ENCODE assay signal across 16 cellular contexts in genomic region chr17:56424005-56424404, GRCh38.
DNase-seq lines count a peak whose midpoint lies in the region; ATAC-seq, FAIRE-seq and TF ChIP-seq lines count a peak whose summit lies in the region.
"Had no signal": no experiment of that assay in that cellular context is flagged by ENCODE, and none has a peak within 500 bp of the region (broad histone marks: within the 10 kb centered on the region; RNA-seq: fewer than 3 reads in every experiment).

No MANE protein-coding gene starts in this region.

- POLR2A ChIA-PET in activated CD8-positive, alpha-beta T cell treated with anti-CD3 and anti-CD28 coated beads for 36 hours (lab: Charles Lee), result no interaction called here
- POLR2A ChIA-PET in activated CD8-positive, alpha-beta T cell treated with anti-CD3 and anti-CD28 coated beads, Interleukin-2, amount 10 ng/mL, durations not matched to agents 7 days and 5 days (lab: Charles Lee), result no interaction called here

- no peak overlapping the region for H3K9ac ChIP-seq in BLaER1

- ATAC-seq in activated CD8-positive, alpha-beta T cell treated with anti-CD3 and anti-CD28 coated beads for 36 hours, result peak; percentile 34
- no peak for ATAC-seq in activated CD8-positive, alpha-beta T cell treated with anti-CD3 and anti-CD28 coated beads, Interleukin-2, amount 10 ng/mL, durations not matched to agents 7 days and 5 days
- peak; percentile 36 for ATAC-seq in stimulated activated naive CD8-positive, alpha-beta T cell treated with anti-CD3 and anti-CD28 coated beads, Interleukin-15, amount 100 ng/mL, for 72 hours
- ATAC-seq in GM18867 (IDR thresholded peaks at IDR 0.05; ENCODE audit: unreplicated experiment), result no peak

- no peak overlapping the region for H3K4me3 ChIP-seq in BLaER1

- H3K4me1 Mint-ChIP-seq in activated CD8-positive, alpha-beta T cell treated with anti-CD3 and anti-CD28 coated beads for 36 hours (ENCODE audit: low read depth), result peaks cover 17% of the 10 kb centered on the region
- peaks cover 8% of the 10 kb centered on the region for H3K4me1 Mint-ChIP-seq in activated CD8-positive, alpha-beta T cell treated with anti-CD3 and anti-CD28 coated beads, Interleukin-2, amount 10 ng/mL, durations not matched to agents 7 days and 5 days (ENCODE audit: low read depth)
- H3K4me1 Mint-ChIP-seq in stimulated activated naive CD8-positive, alpha-beta T cell treated with anti-CD3 and anti-CD28 coated beads, Interleukin-15, amount 100 ng/mL, for 72 hours, result peaks cover 25% of the 10 kb centered on the region

- no peak for DNase-seq in activated CD8-positive, alpha-beta T cell treated with anti-CD3 and anti-CD28 coated beads for 36 hours
- no peak for DNase-seq in activated CD8-positive, alpha-beta T cell treated with anti-CD3 and anti-CD28 coated beads, Interleukin-2, amount 10 ng/mL, durations not matched to agents 7 days and 5 days
- no peak for DNase-seq in GM12892 (ENCODE audit: insufficient read length)
- DNase-seq in stimulated activated naive CD8-positive, alpha-beta T cell treated with anti-CD3 and anti-CD28 coated beads, Interleukin-15, amount 100 ng/mL, for 72 hours, result no peak
- DNase-seq: BE2C; Caco-2; CD4-positive, alpha-beta T cell; H9 had no signal

- H4K20me1 ChIP-seq in BLaER1, result no peaks in the 10 kb centered on the region

- no peaks in the 10 kb centered on the region for H3K36me3 Mint-ChIP-seq in activated CD8-positive, alpha-beta T cell treated with anti-CD3 and anti-CD28 coated beads for 36 hours (ENCODE audit: low read depth)
- no peaks in the 10 kb centered on the region for H3K36me3 Mint-ChIP-seq in activated CD8-positive, alpha-beta T cell treated with anti-CD3 and anti-CD28 coated beads, Interleukin-2, amount 10 ng/mL, durations not matched to agents 7 days and 5 days (ENCODE audit: low read depth)

- H3K27ac Mint-ChIP-seq in activated CD8-positive, alpha-beta T cell treated with anti-CD3 and anti-CD28 coated beads for 36 hours, result no peak overlapping the region
- no peak overlapping the region for H3K27ac Mint-ChIP-seq in activated CD8-positive, alpha-beta T cell treated with anti-CD3 and anti-CD28 coated beads, Interleukin-2, amount 10 ng/mL, durations not matched to agents 7 days and 5 days
- H3K27ac Mint-ChIP-seq in stimulated activated naive CD8-positive, alpha-beta T cell treated with anti-CD3 and anti-CD28 coated beads, Interleukin-15, amount 100 ng/mL, for 72 hours, result peak overlapping the region in 1 of 2 donors; percentile 62
- H3K27ac Mint-ChIP-seq: CD4-positive, alpha-beta T cell; H9 had no signal

- H3K36me3 ChIP-seq in BLaER1, result no peaks in the 10 kb centered on the region
- H3K36me3 ChIP-seq: BE2C had no signal

- intact Hi-C loops in activated CD8-positive, alpha-beta T cell treated with anti-CD3 and anti-CD28 coated beads for 36 hours (cut with micrococcal nuclease), result no loop called here

- H3K27me3 Mint-ChIP-seq in activated CD8-positive, alpha-beta T cell treated with anti-CD3 and anti-CD28 coated beads for 36 hours, result peaks cover 9% of the 10 kb centered on the region
- no peaks in the 10 kb centered on the region for H3K27me3 Mint-ChIP-seq in activated CD8-positive, alpha-beta T cell treated with anti-CD3 and anti-CD28 coated beads, Interleukin-2, amount 10 ng/mL, durations not matched to agents 7 days and 5 days (ENCODE audit: low read depth)
- H3K27me3 Mint-ChIP-seq in stimulated activated naive CD8-positive, alpha-beta T cell treated with anti-CD3 and anti-CD28 coated beads, Interleukin-15, amount 100 ng/mL, for 72 hours, result no peaks in the 10 kb centered on the region
- H3K27me3 Mint-ChIP-seq: CD4-positive, alpha-beta T cell had no signal

- H3K4me2 ChIP-seq in BLaER1, result peak overlapping the region; percentile 50; the same call in 1 of the 2 replicates

- no peaks in the 10 kb centered on the region for H3K9me3 ChIP-seq in BLaER1
- H3K9me3 ChIP-seq: BE2C, Caco-2 had no signal

- H3K27me3 ChIP-seq in BLaER1, result no peaks in the 10 kb centered on the region
- H3K27me3 ChIP-seq: BE2C had no signal

- TF ChIP-seq CTCF in activated CD8-positive, alpha-beta T cell treated with anti-CD3 and anti-CD28 coated beads for 36 hours (IDR thresholded peaks at IDR 0.05), result no peak

- H3K4me1 ChIP-seq in BLaER1, result peaks cover 50% of the 10 kb centered on the region
- H3K4me1 ChIP-seq: BE2C, Caco-2 had no signal

- no peak overlapping the region for H3K27ac ChIP-seq in BLaER1
- H3K27ac ChIP-seq: C4-2B, HL-60 had no signal

- CTCF ChIA-PET in activated CD8-positive, alpha-beta T cell treated with anti-CD3 and anti-CD28 coated beads for 36 hours (lab: Charles Lee), result no interaction called here
- CTCF ChIA-PET in activated CD8-positive, alpha-beta T cell treated with anti-CD3 and anti-CD28 coated beads, Interleukin-2, amount 10 ng/mL, durations not matched to agents 7 days and 5 days (lab: Charles Lee), result no interaction called here

- no peaks in the 10 kb centered on the region for H3K9me3 Mint-ChIP-seq in activated CD8-positive, alpha-beta T cell treated with anti-CD3 and anti-CD28 coated beads for 36 hours
- H3K9me3 Mint-ChIP-seq in activated CD8-positive, alpha-beta T cell treated with anti-CD3 and anti-CD28 coated beads, Interleukin-2, amount 10 ng/mL, durations not matched to agents 7 days and 5 days (ENCODE audit: insufficient read depth), result no peaks in the 10 kb centered on the region
- no peaks in the 10 kb centered on the region for H3K9me3 Mint-ChIP-seq in stimulated activated naive CD8-positive, alpha-beta T cell treated with anti-CD3 and anti-CD28 coated beads, Interleukin-15, amount 100 ng/mL, for 72 hours
- H3K9me3 Mint-ChIP-seq: CD4-positive, alpha-beta T cell; H9 had no signal

- no peak for TF ChIP-seq POLR2A in GM12892 (IDR thresholded peaks at IDR 0.05; ENCODE audit: low read depth, low read length)

- no peak overlapping the region for H3K4me3 Mint-ChIP-seq in activated CD8-positive, alpha-beta T cell treated with anti-CD3 and anti-CD28 coated beads for 36 hours
- no peak overlapping the region for H3K4me3 Mint-ChIP-seq in activated CD8-positive, alpha-beta T cell treated with anti-CD3 and anti-CD28 coated beads, Interleukin-2, amount 10 ng/mL, durations not matched to agents 7 days and 5 days
- H3K4me3 Mint-ChIP-seq in stimulated activated naive CD8-positive, alpha-beta T cell treated with anti-CD3 and anti-CD28 coated beads, Interleukin-15, amount 100 ng/mL, for 72 hours, result peak overlapping the region; percentile 58
- H3K4me3 Mint-ChIP-seq: CD4-positive, alpha-beta T cell; H9 had no signal

- FAIRE-seq in GM12892 (lab: Jason Lieb, UNC), result peak; percentile 84
- FAIRE-seq: D721Med, G401.6, GM19239, H1 had no signal

Comparison
In these comparisons a context has a peak if more than half of its experiments do, and no peak if none do; other contexts are left out.
1. ATAC-seq: peak in activated CD8-positive, alpha-beta T cell treated with anti-CD3 and anti-CD28 coated beads for 36 hours (single experiment) and stimulated activated naive CD8-positive, alpha-beta T cell treated with anti-CD3 and anti-CD28 coated beads, Interleukin-15, amount 100 ng/mL, for 72 hours (single experiment); none in activated CD8-positive, alpha-beta T cell treated with anti-CD3 and anti-CD28 coated beads, Interleukin-2, amount 10 ng/mL, durations not matched to agents 7 days and 5 days (single experiment) and GM18867 (single experiment).
2. H3K4me3 Mint-ChIP-seq: peak in stimulated activated naive CD8-positive, alpha-beta T cell treated with anti-CD3 and anti-CD28 coated beads, Interleukin-15, amount 100 ng/mL, for 72 hours (2 of 2); none in activated CD8-positive, alpha-beta T cell treated with anti-CD3 and anti-CD28 coated beads for 36 hours (single experiment) and activated CD8-positive, alpha-beta T cell treated with anti-CD3 and anti-CD28 coated beads, Interleukin-2, amount 10 ng/mL, durations not matched to agents 7 days and 5 days (single experiment).